12 cellular contexts compared by ENCODE assay signal in the genomic region with DNA sequence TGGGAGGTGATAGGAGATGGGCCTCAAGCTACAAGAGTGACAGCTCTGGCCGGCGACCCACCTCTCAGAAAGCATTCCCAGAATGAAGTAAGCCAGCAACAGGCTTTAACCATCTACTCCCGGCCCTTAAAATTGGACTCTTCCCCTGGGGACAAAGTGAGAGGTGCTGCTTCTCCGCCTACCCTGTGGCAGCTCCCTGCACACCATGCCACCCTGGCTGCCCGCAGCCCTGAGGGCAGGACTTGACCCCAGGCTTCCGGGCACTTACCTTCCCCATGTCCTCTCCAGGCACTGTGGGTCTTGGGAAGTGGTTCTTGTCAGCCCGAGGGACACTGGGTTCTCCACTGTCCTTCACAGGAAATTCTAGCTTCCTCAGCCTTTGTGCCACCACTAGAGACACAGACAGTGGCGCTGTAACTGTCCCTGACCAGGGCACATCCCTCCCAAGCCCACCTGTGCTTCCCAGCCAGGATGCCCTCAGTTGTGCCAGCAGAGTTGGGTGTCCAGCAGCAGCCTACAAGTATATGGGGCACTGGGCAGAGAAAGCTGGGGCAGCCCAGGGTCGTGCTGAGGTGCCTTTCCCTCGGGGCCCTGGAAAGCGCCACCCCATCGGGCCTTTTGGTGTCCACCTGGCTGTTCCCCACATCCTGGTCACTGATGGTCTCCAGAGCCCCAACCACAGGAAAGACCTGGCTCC. TPM values are rescaled to one million over a fixed set of nuclear protein-coding genes. Genes with fewer than 3 reads are reported as not detected.
A peak's percentile ranks its signal among the peaks of the same experiment; 100 is the strongest.
DNase-seq lines count a peak whose midpoint lies in the region; ATAC-seq and TF ChIP-seq lines count a peak whose summit lies in the region.
"Had no signal": no experiment of that assay in that cellular context is flagged by ENCODE, and none has a peak within 500 bp of the region (broad histone marks: within the 10 kb centered on the region; RNA-seq: fewer than 3 reads in every experiment).

No MANE protein-coding gene starts in this region.

- no peak for ATAC-seq in GM21381 (IDR thresholded peaks at IDR 0.05; ENCODE audit: unreplicated experiment)

- no peaks in the 10 kb centered on the region for H3K9me3 ChIP-seq in NT2/D1 (ENCODE audit: insufficient read depth, low read length)
- H3K9me3 ChIP-seq in stomach smooth muscle (ENCODE audit: control insufficient read depth in 2 of 2, low read length in 2 of 2) = no peaks in the 10 kb centered on the region

- H3K27me3 Mint-ChIP-seq in chondrocyte (ENCODE audit: low read depth) (no peaks in the 10 kb centered on the region), mesothelial cell of epicardium (ENCODE audit: low read depth) (no peaks in the 10 kb centered on the region), Calu3 (ENCODE audit: unreplicated experiment) (no peaks in the 10 kb centered on the region)

- H3K4me1 ChIP-seq in NT2/D1 (ENCODE audit: insufficient read depth, insufficient read length) (peaks cover 23% of the 10 kb centered on the region), stomach smooth muscle (ENCODE audit: control insufficient read depth, insufficient read depth, low read length) (peaks cover 64% of the 10 kb centered on the region)

- H3K9ac ChIP-seq in NT2/D1 (ENCODE audit: insufficient read length, low read depth) (peak overlapping the region; percentile 32), stomach smooth muscle (ENCODE audit: low read length in 2 of 2) (peak overlapping the region; percentile 3 to 61)

- peak overlapping the region; percentile 99 for H3K27ac ChIP-seq in stomach smooth muscle (ENCODE audit: low read length)

- H3K4me3 ChIP-seq in NT2/D1 (ENCODE audit: insufficient read length, low read depth) = no peak overlapping the region
- peak overlapping the region; percentile 14 to 29 for H3K4me3 ChIP-seq in stomach smooth muscle (ENCODE audit: low read length in 2 of 2)

- peak overlapping the region; percentile 99 for H3K27ac Mint-ChIP-seq in chondrocyte (ENCODE audit: unreplicated experiment)
- peak overlapping the region; percentile 81 for H3K27ac Mint-ChIP-seq in mesothelial cell of epicardium
- H3K27ac Mint-ChIP-seq in Calu3 (ENCODE audit: unreplicated experiment) = no peak overlapping the region

- peaks cover 27% of the 10 kb centered on the region for H3K36me3 ChIP-seq in NT2/D1 (ENCODE audit: insufficient read depth, insufficient read length, low read length)
- H3K36me3 ChIP-seq in stomach smooth muscle (ENCODE audit: control insufficient read depth in 2 of 2, insufficient read depth in 2 of 2, low read length in 2 of 2) = peaks cover 16% of the 10 kb centered on the region in 2 donors

- BruUV-seq in Calu3 (replicated peaks; lab: Mats Ljungman, UMichigan) = no TSS peak

- H3K4me1 Mint-ChIP-seq in chondrocyte (ENCODE audit: low read depth) (peaks cover 50% of the 10 kb centered on the region), mesothelial cell of epicardium (peaks cover 28% of the 10 kb centered on the region), Calu3 (ENCODE audit: low read depth, unreplicated experiment) (no peaks in the 10 kb centered on the region)

- DNase-seq in NT2/D1 (ENCODE audit: low read depth, low spot score) = no peak
- no peak for DNase-seq in chondrocyte (ENCODE audit: low spot score)
- DNase-seq in mesothelial cell of epicardium (ENCODE audit: low spot score in 2 of 2, unreplicated experiment in 2 of 2) = no peak
- DNase-seq in mesenteric fat pad (ENCODE audit: low spot score) = no peak
- no peak for DNase-seq in Calu3
- no peak for DNase-seq in NCI-H524 (lab: John Stamatoyannopoulos, UW)
- DNase-seq: central memory CD4-positive, alpha-beta T cell; COR-L47; NCI-H1105 treated with DMSO at 0.1 percent for 48 hours; NK-92 treated with Interleukin-12 subunit alpha and Interleukin-12 subunit beta, amount 100 ng/mL, for 24 hours had no signal

- peaks cover 14% of the 10 kb centered on the region for H3K36me3 Mint-ChIP-seq in chondrocyte (ENCODE audit: low read depth)
- peaks cover 21% of the 10 kb centered on the region for H3K36me3 Mint-ChIP-seq in mesothelial cell of epicardium
- H3K36me3 Mint-ChIP-seq in Calu3 (ENCODE audit: insufficient read depth, unreplicated experiment) = peaks cover 16% of the 10 kb centered on the region

- TF ChIP-seq CTCF in chondrocyte (IDR thresholded peaks at IDR 0.05) (no peak), mesothelial cell of epicardium (IDR thresholded peaks at IDR 0.05; ENCODE audit: unreplicated experiment) (no peak), Calu3 (IDR thresholded peaks at IDR 0.05; ENCODE audit: unreplicated experiment) (no peak)

- intact Hi-C loops in Calu3 (cut with micrococcal nuclease; ENCODE audit: unreplicated experiment) = no loop called here

- CTCF ChIA-PET in Calu3 (lab: Charles Lee) = no interaction called here

- no peak overlapping the region for H3K4me3 Mint-ChIP-seq in chondrocyte (ENCODE audit: unreplicated experiment)
- H3K4me3 Mint-ChIP-seq in mesothelial cell of epicardium = no peak overlapping the region
- H3K4me3 Mint-ChIP-seq in Calu3 (ENCODE audit: low read depth, unreplicated experiment) = no peak overlapping the region

- H3K9me3 Mint-ChIP-seq in chondrocyte (ENCODE audit: low read depth) = no peaks in the 10 kb centered on the region
- H3K9me3 Mint-ChIP-seq in mesothelial cell of epicardium = no peaks in the 10 kb centered on the region
- no peaks in the 10 kb centered on the region for H3K9me3 Mint-ChIP-seq in Calu3 (ENCODE audit: low read depth, unreplicated experiment)

- no peaks in the 10 kb centered on the region for H3K27me3 ChIP-seq in NT2/D1 (ENCODE audit: insufficient read depth, insufficient read length)
- no peaks in the 10 kb centered on the region for H3K27me3 ChIP-seq in stomach smooth muscle (ENCODE audit: control insufficient read depth in 1 of 2, insufficient read depth in 2 of 2, low read length in 2 of 2)

RNA-seq across cellular contexts. Expression of a gene that starts 28.9 kb away (rescaled TPM):
- total RNA-seq in chondrocyte (17.2 to 27.3 TPM (median 18.5 TPM) in 3 replicates), mesothelial cell of epicardium (29.2 to 34.8 TPM (median 33.8 TPM) in 3 replicates), mesenteric fat pad (239 TPM), Calu3 (2022) (22.2 and 24.0 TPM in 2 replicates)
